In genomic region chr12:104473374-104473983, GRCh38 we compare ENCODE assay signal across 9 cellular contexts. TPM values are rescaled to one million over a fixed set of nuclear protein-coding genes. Genes with fewer than 3 reads are reported as not detected.
DNase-seq lines count a peak whose midpoint lies in the region; ATAC-seq, FAIRE-seq and TF ChIP-seq lines count a peak whose summit lies in the region.
"Had no signal": no experiment of that assay in that cellular context is flagged by ENCODE, and none has a peak within 500 bp of the region (broad histone marks: within the 10 kb centered on the region; RNA-seq: fewer than 3 reads in every experiment).

No MANE protein-coding gene starts in this region.

- TF ChIP-seq CTCF in CD14-positive monocyte (IDR thresholded peaks at IDR 0.05): no peak

- intact Hi-C loops in CD14-positive monocyte (cut with micrococcal nuclease): no loop called here

- FAIRE-seq in frontal cortex (lab: Jason Lieb, UNC): no peak

- peaks cover 14 to 19% of the 10 kb centered on the region in 2 donors for H3K36me3 Mint-ChIP-seq in CD14-positive monocyte
- H3K36me3 Mint-ChIP-seq in effector memory CD8-positive, alpha-beta T cell (ENCODE audit: insufficient read depth): peaks cover 11% of the 10 kb centered on the region

- peak; percentile 43 for TF ChIP-seq POLR2A in GM19099 (IDR thresholded peaks at IDR 0.05; ENCODE audit: extremely low read depth, insufficient read length, low read depth)

- ATAC-seq in HG03354 (IDR thresholded peaks at IDR 0.05; ENCODE audit: poor library complexity, severe bottlenecking, unreplicated experiment) (peak; percentile 68), HG03469 (IDR thresholded peaks at IDR 0.05; ENCODE audit: unreplicated experiment) (no peak)
- peak; percentile 42 for ATAC-seq in effector memory CD8-positive, alpha-beta T cell (replicated peaks)

- no peak overlapping the region for H3K4me3 Mint-ChIP-seq in CD14-positive monocyte
- H3K4me3 Mint-ChIP-seq in effector memory CD8-positive, alpha-beta T cell: peak overlapping the region; percentile 70 to 83

- H3K27me3 Mint-ChIP-seq in CD14-positive monocyte (ENCODE audit: low read depth in 3 of 3): peaks cover 0 to under 1% (median 0%) of the 10 kb centered on the region in 3 donors
- H3K27me3 Mint-ChIP-seq in effector memory CD8-positive, alpha-beta T cell: no peaks in the 10 kb centered on the region

- DNase-seq in CD14-positive monocyte (ENCODE audit: low spot score): no peak
- no peak for DNase-seq in effector memory CD8-positive, alpha-beta T cell
- DNase-seq in stimulated activated CD4-positive, alpha-beta T cell treated with anti-CD3 and anti-CD28 coated beads, Interleukin-4, amount 100 ng/mL, for 4 hours: no peak
- no peak for DNase-seq in Ammon's horn (ENCODE audit: low spot score)
- no peak for DNase-seq in frontal cortex (ENCODE audit: low spot score in 2 of 2)
- DNase-seq: NCI-H2029 had no signal

- H3K4me1 Mint-ChIP-seq in CD14-positive monocyte: peaks cover 85% of the 10 kb centered on the region
- peaks cover 68 to 77% of the 10 kb centered on the region in 2 donors for H3K4me1 Mint-ChIP-seq in effector memory CD8-positive, alpha-beta T cell (ENCODE audit: low read depth in 2 of 2)

- no peaks in the 10 kb centered on the region for H3K9me3 Mint-ChIP-seq in CD14-positive monocyte
- H3K9me3 Mint-ChIP-seq in effector memory CD8-positive, alpha-beta T cell: no peaks in the 10 kb centered on the region

- peak overlapping the region in 5 of 7 donors; percentile 59 to 70 (median 68) for H3K27ac Mint-ChIP-seq in CD14-positive monocyte
- H3K27ac Mint-ChIP-seq in effector memory CD8-positive, alpha-beta T cell: peak overlapping the region; percentile 88 to 95

RNA-seq across cellular contexts. Expression of gene CHST11, which starts 16.7 kb away (rescaled TPM):
- 10 to 100 TPM; 44.4 to 48.4 TPM for polyA plus RNA-seq in CD14-positive monocyte
- total RNA-seq in frontal cortex: 22.0 TPM

Comparison
In these comparisons a context has a peak if more than half of its experiments do, and no peak if none do; other contexts are left out.
1. H3K4me3 Mint-ChIP-seq: peak in effector memory CD8-positive, alpha-beta T cell (2 of 2); none in CD14-positive monocyte (0 of 2).